Comparison of ENCODE assay signal across 8 cellular contexts in genomic region chr1:217630711-217631591, GRCh38. TPM values are rescaled to one million over a fixed set of nuclear protein-coding genes. Genes with fewer than 3 reads are reported as not detected.
DNase-seq lines count a peak whose midpoint lies in the region; ATAC-seq, FAIRE-seq and TF ChIP-seq lines count a peak whose summit lies in the region.

GPATCH2 (minus strand) TSS chr1:217631090; CDS start chr1:217630971, 119 bp downstream.
SPATA17 (plus strand) TSS chr1:217631344; CDS start chr1:217631379, 35 bp downstream.

- peak within 1 kb of the TSS; percentile 79 for H2AFZ ChIP-seq in KMS-11 (ENCODE audit: low read depth)

- peaks cover 29% of the 10 kb centered on the region for H3K4me1 ChIP-seq in KMS-11 (ENCODE audit: low read depth, poor library complexity, severe bottlenecking)

- H3K27ac ChIP-seq in KMS-11: peak within 1 kb of the TSS; percentile 90

- H3K9me3 Mint-ChIP-seq in activated T-helper 1 cell treated with anti-CD3 and anti-CD28 coated beads, Interleukin-12 subunit alpha, Interleukin-12 subunit beta, Interleukin-2, Interleukin-4 antibody, amounts not matched to agents 30 ng/mL and 10 ng/mL and 1 ng/mL, durations not matched to agents 14 hours and 24 hours and 36 hours: no peaks in the 10 kb centered on the region
- peaks cover 0 to 4% (median 0%) of the 10 kb centered on the region in 9 donors for H3K9me3 Mint-ChIP-seq in naive thymus-derived CD8-positive, alpha-beta T cell
- H3K9me3 Mint-ChIP-seq in stimulated activated naive B cell treated with anti-CD40 and anti-IgM and Interleukin-4, amounts not matched to agents 10 μg/mL and 1 μg/mL and 100 μg/mL, for 72 hours: no peaks in the 10 kb centered on the region

- H3K36me3 Mint-ChIP-seq in activated T-helper 1 cell treated with anti-CD3 and anti-CD28 coated beads, Interleukin-12 subunit alpha, Interleukin-12 subunit beta, Interleukin-2, Interleukin-4 antibody, amounts not matched to agents 30 ng/mL and 10 ng/mL and 1 ng/mL, durations not matched to agents 14 hours and 24 hours and 36 hours (ENCODE audit: low read depth): peaks cover 2% of the 10 kb centered on the region
- no peaks in the 10 kb centered on the region for H3K36me3 Mint-ChIP-seq in naive thymus-derived CD8-positive, alpha-beta T cell
- H3K36me3 Mint-ChIP-seq in stimulated activated naive B cell treated with anti-CD40 and anti-IgM and Interleukin-4, amounts not matched to agents 10 μg/mL and 1 μg/mL and 100 μg/mL, for 72 hours: no peaks in the 10 kb centered on the region

- intact Hi-C loops in activated T-helper 1 cell treated with anti-CD3 and anti-CD28 coated beads, Interleukin-12 subunit alpha, Interleukin-12 subunit beta, Interleukin-2, Interleukin-4 antibody, amounts not matched to agents 30 ng/mL and 10 ng/mL and 1 ng/mL, durations not matched to agents 14 hours and 24 hours and 36 hours (cut with micrococcal nuclease): loop anchor here (1.0 to 2.0 kb wide), 3 partner anchors 10 to 654 kb away; partner anchors contain the start of gene RRP15

- ATAC-seq in GM21786 (IDR thresholded peaks at IDR 0.05; ENCODE audit: unreplicated experiment): peak; percentile 98
- ATAC-seq in naive thymus-derived CD8-positive, alpha-beta T cell: peak; percentile 89 to 90
- peak; percentile 95 to 96 for ATAC-seq in stimulated activated naive B cell treated with anti-CD40 and anti-IgM and Interleukin-4, amounts not matched to agents 10 μg/mL and 1 μg/mL and 100 μg/mL, for 72 hours (replicated peaks)

- no peaks in the 10 kb centered on the region for H4K20me1 ChIP-seq in KMS-11 (ENCODE audit: insufficient read depth)

- peak within 1 kb of the TSS; percentile 96 for H3K4me2 ChIP-seq in KMS-11

- TF ChIP-seq CTCF in KMS-11 (conservative IDR thresholded peaks at IDR 0.05; ENCODE audit: low read depth, low read length) (no peak), fibroblast of mammary gland (conservative IDR thresholded peaks at IDR 0.05; ENCODE audit: control insufficient read depth, insufficient read depth, low read depth, low read length) (peak; percentile 26)

- peak; percentile 42 for FAIRE-seq in RCC 7860 (lab: Jason Lieb, UNC)

- peaks cover 39% of the 10 kb centered on the region for H3K4me1 Mint-ChIP-seq in activated T-helper 1 cell treated with anti-CD3 and anti-CD28 coated beads, Interleukin-12 subunit alpha, Interleukin-12 subunit beta, Interleukin-2, Interleukin-4 antibody, amounts not matched to agents 30 ng/mL and 10 ng/mL and 1 ng/mL, durations not matched to agents 14 hours and 24 hours and 36 hours (ENCODE audit: low read depth)
- H3K4me1 Mint-ChIP-seq in naive thymus-derived CD8-positive, alpha-beta T cell: peaks cover 6 to 55% (median 35%) of the 10 kb centered on the region in 4 donors
- peaks cover 8 to 18% of the 10 kb centered on the region in 2 donors for H3K4me1 Mint-ChIP-seq in stimulated activated naive B cell treated with anti-CD40 and anti-IgM and Interleukin-4, amounts not matched to agents 10 μg/mL and 1 μg/mL and 100 μg/mL, for 72 hours

- no peaks in the 10 kb centered on the region for H3K36me3 ChIP-seq in KMS-11 (ENCODE audit: insufficient read depth)

- POLR2A ChIA-PET in naive thymus-derived CD8-positive, alpha-beta T cell (lab: Charles Lee): interaction anchor here (0.8 to 1.2 kb wide), 4 partner anchors 12 to 1543 kb away, joined by 3 to 4 read pairs (median 4); partner anchors contain the start of genes LYPLAL1 and RRP15

- DNase-seq in Daoy (ENCODE audit: low read depth) (peak; percentile 85), RCC 7860 (ENCODE audit: low spot score) (peak; percentile 85), fibroblast of mammary gland (ENCODE audit: low read depth) (peak; percentile 88)
- peak; percentile 75 for DNase-seq in activated T-helper 1 cell treated with anti-CD3 and anti-CD28 coated beads, Interleukin-12 subunit alpha, Interleukin-12 subunit beta, Interleukin-2, Interleukin-4 antibody, amounts not matched to agents 30 ng/mL and 10 ng/mL and 1 ng/mL, durations not matched to agents 14 hours and 24 hours and 36 hours (ENCODE audit: low spot score)
- DNase-seq in naive thymus-derived CD8-positive, alpha-beta T cell: peak; percentile 57 to 96 (median 80)
- peak; percentile 73 for DNase-seq in stimulated activated naive B cell treated with anti-CD40 and anti-IgM and Interleukin-4, amounts not matched to agents 10 μg/mL and 1 μg/mL and 100 μg/mL, for 72 hours

- H3K4me3 ChIP-seq in KMS-11 (IDR thresholded peaks at IDR 0.05; ENCODE audit: insufficient read depth, low read depth, low read length) (peak within 1 kb of the TSS; percentile 54), fibroblast of mammary gland (ENCODE audit: control insufficient read depth, low read depth, low read length) (peak within 1 kb of the TSS; percentile 88)

- peaks cover 13% of the 10 kb centered on the region for H3K27me3 Mint-ChIP-seq in activated T-helper 1 cell treated with anti-CD3 and anti-CD28 coated beads, Interleukin-12 subunit alpha, Interleukin-12 subunit beta, Interleukin-2, Interleukin-4 antibody, amounts not matched to agents 30 ng/mL and 10 ng/mL and 1 ng/mL, durations not matched to agents 14 hours and 24 hours and 36 hours (ENCODE audit: insufficient read depth)
- H3K27me3 Mint-ChIP-seq in naive thymus-derived CD8-positive, alpha-beta T cell: peaks cover 0 to 9% (median 6%) of the 10 kb centered on the region in 5 donors
- peaks cover 11 to 20% of the 10 kb centered on the region in 2 donors for H3K27me3 Mint-ChIP-seq in stimulated activated naive B cell treated with anti-CD40 and anti-IgM and Interleukin-4, amounts not matched to agents 10 μg/mL and 1 μg/mL and 100 μg/mL, for 72 hours

- peaks cover 49% of the 10 kb centered on the region for H3K79me2 ChIP-seq in KMS-11 (ENCODE audit: insufficient read depth, low read depth)

- H3K27ac Mint-ChIP-seq in activated T-helper 1 cell treated with anti-CD3 and anti-CD28 coated beads, Interleukin-12 subunit alpha, Interleukin-12 subunit beta, Interleukin-2, Interleukin-4 antibody, amounts not matched to agents 30 ng/mL and 10 ng/mL and 1 ng/mL, durations not matched to agents 14 hours and 24 hours and 36 hours: peak within 1 kb of the TSS; percentile 99
- peak within 1 kb of the TSS; percentile 99 to 100 (median 100) for H3K27ac Mint-ChIP-seq in naive thymus-derived CD8-positive, alpha-beta T cell
- H3K27ac Mint-ChIP-seq in stimulated activated naive B cell treated with anti-CD40 and anti-IgM and Interleukin-4, amounts not matched to agents 10 μg/mL and 1 μg/mL and 100 μg/mL, for 72 hours: peak within 1 kb of the TSS; percentile 100

- H3K27me3 ChIP-seq in KMS-11 (ENCODE audit: insufficient read depth, low read depth): no peaks in the 10 kb centered on the region

- peak within 1 kb of the TSS; percentile 96 for H3K4me3 Mint-ChIP-seq in activated T-helper 1 cell treated with anti-CD3 and anti-CD28 coated beads, Interleukin-12 subunit alpha, Interleukin-12 subunit beta, Interleukin-2, Interleukin-4 antibody, amounts not matched to agents 30 ng/mL and 10 ng/mL and 1 ng/mL, durations not matched to agents 14 hours and 24 hours and 36 hours
- peak within 1 kb of the TSS; percentile 94 to 99 (median 98) for H3K4me3 Mint-ChIP-seq in naive thymus-derived CD8-positive, alpha-beta T cell
- H3K4me3 Mint-ChIP-seq in stimulated activated naive B cell treated with anti-CD40 and anti-IgM and Interleukin-4, amounts not matched to agents 10 μg/mL and 1 μg/mL and 100 μg/mL, for 72 hours: peak within 1 kb of the TSS; percentile 92 to 97

- H3K9ac ChIP-seq in KMS-11: peak within 1 kb of the TSS; percentile 96

RNA-seq across cellular contexts. Expression of gene GPATCH2, which starts in this region (rescaled TPM):
- total RNA-seq in Daoy (2014; rRNA removed; shearing (Covaris generic)): 12.3 and 17.2 TPM in 2 replicates
- total RNA-seq in activated T-helper 1 cell treated with anti-CD3 and anti-CD28 coated beads, Interleukin-12 subunit alpha, Interleukin-12 subunit beta, Interleukin-2, Interleukin-4 antibody, amounts not matched to agents 30 ng/mL and 10 ng/mL and 1 ng/mL, durations not matched to agents 14 hours and 24 hours and 36 hours: 10.4 and 12.9 TPM in 2 replicates
- total RNA-seq in naive thymus-derived CD8-positive, alpha-beta T cell: 10 to 100 TPM in 1 of 2 experiments, 1 to 10 TPM in 1; 7.9 to 10.2 TPM
- 1 to 10 TPM; 3.6 to 5.1 (median 3.9) TPM for polyA plus RNA-seq in naive thymus-derived CD8-positive, alpha-beta T cell

RNA-seq across cellular contexts. Expression of gene SPATA17, which starts in this region (rescaled TPM):
- total RNA-seq in Daoy (2014; rRNA removed; shearing (Covaris generic)): 1.0 and 1.7 TPM in 2 replicates
- not detected in 2 replicates for total RNA-seq in activated T-helper 1 cell treated with anti-CD3 and anti-CD28 coated beads, Interleukin-12 subunit alpha, Interleukin-12 subunit beta, Interleukin-2, Interleukin-4 antibody, amounts not matched to agents 30 ng/mL and 10 ng/mL and 1 ng/mL, durations not matched to agents 14 hours and 24 hours and 36 hours
- not detected for total RNA-seq in naive thymus-derived CD8-positive, alpha-beta T cell
- not detected for polyA plus RNA-seq in naive thymus-derived CD8-positive, alpha-beta T cell

Comparison
In these comparisons a context has a peak if more than half of its experiments do, and no peak if none do; other contexts are left out.
1. Peak in every context shown above with its lines: DNase-seq, ATAC-seq, H3K4me3 ChIP-seq and H3K27ac ChIP-seq.